Comparison of ENCODE assay signal across 8 cellular contexts in the genomic region with DNA sequence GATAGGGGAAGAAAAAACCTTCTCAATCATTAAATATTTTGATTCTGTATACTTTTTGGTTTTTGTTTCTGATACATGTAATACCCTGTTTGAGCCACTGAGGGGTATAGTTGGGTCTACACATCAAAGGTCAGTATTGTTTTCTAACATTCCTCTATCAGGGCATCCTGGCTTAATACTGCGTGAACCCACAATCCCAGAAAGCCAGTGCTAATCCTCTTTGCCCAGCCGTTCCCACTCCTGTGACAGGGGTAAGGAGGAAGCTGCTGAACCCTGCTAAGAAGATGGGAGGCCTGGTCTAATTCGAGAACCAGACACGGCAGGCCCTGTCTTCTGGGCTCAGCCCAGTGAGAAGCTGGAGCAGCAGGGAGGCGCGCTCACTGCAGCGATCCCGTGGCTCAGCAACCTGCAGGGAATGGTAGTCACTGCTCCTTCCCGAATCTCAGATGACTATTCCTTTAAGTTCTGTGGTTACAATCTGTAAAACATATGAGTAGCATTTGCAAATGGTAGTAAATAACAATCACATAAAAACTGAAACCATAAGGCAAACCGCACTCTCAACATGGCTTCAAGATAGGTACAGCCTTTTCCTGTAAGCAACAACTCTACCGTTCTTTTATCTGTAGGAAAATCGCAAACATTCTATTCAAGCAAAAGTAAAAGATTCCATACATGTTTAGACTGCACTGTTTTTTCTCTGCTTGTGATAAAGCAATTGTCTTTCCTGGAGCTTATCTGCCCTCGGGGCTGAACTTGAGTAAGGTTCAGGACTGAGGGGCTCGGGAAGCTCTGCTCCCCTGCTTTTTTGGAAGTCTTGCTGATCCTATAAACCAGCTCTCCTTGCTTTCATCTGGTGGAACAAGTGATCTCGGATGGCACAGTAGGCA.
DNase-seq lines count a peak whose midpoint lies in the region; ATAC-seq and TF ChIP-seq lines count a peak whose summit lies in the region.

No MANE protein-coding gene starts in this region.

- no peak for TF ChIP-seq EP300 in SK-N-SH (IDR thresholded peaks at IDR 0.05; ENCODE audit: borderline replicate concordance in 1 of 2, low read depth in 1 of 2, low read length in 1 of 2)

- peak; percentile 74 for ATAC-seq in HG02678 (IDR thresholded peaks at IDR 0.05; ENCODE audit: unreplicated experiment)
- no peak for ATAC-seq in HG03025 (IDR thresholded peaks at IDR 0.05; ENCODE audit: low FRiP score, unreplicated experiment)

- no peaks in the 10 kb centered on the region for H4K20me1 ChIP-seq in SK-N-SH (ENCODE audit: insufficient read depth)

- peak; percentile 83 for DNase-seq in G401 (ENCODE audit: low spot score)
- peak; percentile 24 for DNase-seq in SK-N-SH
- DNase-seq in fibroblast of pulmonary artery (ENCODE audit: low read depth): peak; percentile 66
- DNase-seq in neural crest cell (ENCODE audit: low read depth, low spot score): no peak
- no peak for DNase-seq in GM10248 (ENCODE audit: extremely low spot score)
- no peak for DNase-seq in DMS79 treated with DMSO at 0.1 percent for 48 hours (lab: John Stamatoyannopoulos, UW)

- POLR2A ChIA-PET in SK-N-SH (lab: Yijun Ruan, JAX): no interaction called here
- POLR2A ChIA-PET in GM10248 (lab: Yijun Ruan, JAX): no interaction called here

- H3K4me3 Mint-ChIP-seq in neural crest cell: no peak overlapping the region

- H3K4me3 ChIP-seq in SK-N-SH (ENCODE audit: low read depth in 2 of 2, low read length in 1 of 2) (no peak overlapping the region; a peak in 1 of 4 replicates), fibroblast of pulmonary artery (replicated peaks; ENCODE audit: low read depth, low read length) (peak overlapping the region; percentile 20)

- no peaks in the 10 kb centered on the region for H3K9me3 ChIP-seq in SK-N-SH

- H3K79me2 ChIP-seq in SK-N-SH (ENCODE audit: insufficient read depth): no peaks in the 10 kb centered on the region

- H3K27me3 Mint-ChIP-seq in neural crest cell (ENCODE audit: low read depth): no peaks in the 10 kb centered on the region

- no peak overlapping the region for H3K27ac Mint-ChIP-seq in neural crest cell (ENCODE audit: unreplicated experiment)

- CTCF ChIA-PET in SK-N-SH (lab: Yijun Ruan, JAX) (interaction anchor here (0.6 to 2.5 kb wide), 6 partner anchors 10 to 275 kb away, joined by 3 to 7 read pairs (median 3); no protein-coding TSS in a partner anchor), GM10248 (lab: Yijun Ruan, JAX) (interaction anchor here (0.6 to 1.0 kb wide), 2 partner anchors 14 to 55 kb away, joined by 3 read pairs; no protein-coding TSS in a partner anchor)

- no peaks in the 10 kb centered on the region for H3F3A ChIP-seq in SK-N-SH (replicated peaks; ENCODE audit: insufficient read depth)

- H3K9me3 Mint-ChIP-seq in neural crest cell: no peaks in the 10 kb centered on the region

- no peaks in the 10 kb centered on the region for H3K36me3 Mint-ChIP-seq in neural crest cell (ENCODE audit: low read depth)

- no peak overlapping the region for H2AFZ ChIP-seq in SK-N-SH (ENCODE audit: low read depth)

- H3K27me3 ChIP-seq in SK-N-SH (ENCODE audit: insufficient read depth): no peaks in the 10 kb centered on the region

- H3K4me1 ChIP-seq in SK-N-SH (ENCODE audit: control insufficient read depth in 1 of 2, insufficient read depth in 2 of 2, low read depth in 1 of 2, low read length in 1 of 2): peaks cover 0 to 2% of the 10 kb centered on the region in 2 experiments; a peak in 1 of 4 replicates

- H3K9ac ChIP-seq in SK-N-SH: no peak overlapping the region

- no peak overlapping the region for H3K4me2 ChIP-seq in SK-N-SH

- TF ChIP-seq RAD21 in SK-N-SH (IDR thresholded peaks at IDR 0.05; ENCODE audit: low read length): peak; percentile 48

- WGBS in SK-N-SH (ENCODE audit: low lambda C conversion rate): 54% methylated on average over 13 of the region's 15 CpGs

- peaks cover 14% of the 10 kb centered on the region for H3K4me1 Mint-ChIP-seq in neural crest cell

- TF ChIP-seq CTCF in SK-N-SH (IDR thresholded peaks at IDR 0.05): peak; percentile 37
- peak; percentile 52 for TF ChIP-seq CTCF in fibroblast of pulmonary artery (IDR thresholded peaks at IDR 0.05; ENCODE audit: low read length, missing control alignments)
- peak; percentile 63 for TF ChIP-seq CTCF in neural crest cell (conservative IDR thresholded peaks at IDR 0.05)
- no peak for TF ChIP-seq CTCF in GM10248 (IDR thresholded peaks at IDR 0.05; ENCODE audit: control extremely low read depth, extremely low read depth, low read depth, missing control alignments)

- no peak overlapping the region for H3K27ac ChIP-seq in SK-N-SH (ENCODE audit: low read depth in 2 of 2, low read length in 1 of 2)

- in situ Hi-C loops in G401 (cut with HindIII; ENCODE audit: low sequenced_read_pairs): no loop called here

- no peaks in the 10 kb centered on the region for H3K36me3 ChIP-seq in SK-N-SH (replicated peaks in 1 of 2; ENCODE audit: control insufficient read depth in 1 of 2, insufficient read depth in 2 of 2, low read length in 1 of 2)

- H3K9me2 ChIP-seq in SK-N-SH: no peaks in the 10 kb centered on the region

TF ChIP-seq in SK-N-SH, 30 proteins besides CTCF, POLR2A, EP300 and RAD21:
- TF ChIP-seq ZBTB33 (IDR thresholded peaks at IDR 0.05; ENCODE audit: borderline replicate concordance, low read depth): no peak
- TF ChIP-seq NFIC (IDR thresholded peaks at IDR 0.05; ENCODE audit: borderline replicate concordance): no peak
- no peak for TF ChIP-seq YY1 (IDR thresholded peaks at IDR 0.05; ENCODE audit: low read depth)
- TF ChIP-seq SIN3A (IDR thresholded peaks at IDR 0.05; ENCODE audit: borderline replicate concordance, low read depth, low read length): no peak
- no peak for TF ChIP-seq GATA2 (CRISPR knock-in tag; IDR thresholded peaks at IDR 0.05)
- TF ChIP-seq CHD2 (IDR thresholded peaks at IDR 0.05; ENCODE audit: low read length, partially characterized antibody): no peak
- TF ChIP-seq TCF12 (IDR thresholded peaks at IDR 0.05): no peak
- TF ChIP-seq FOSL2 (IDR thresholded peaks at IDR 0.05; ENCODE audit: borderline replicate concordance, low read depth): no peak
- no peak for TF ChIP-seq TAF1 (IDR thresholded peaks at IDR 0.05; ENCODE audit: borderline replicate concordance, low read depth, low read length)
- no peak for TF ChIP-seq EZH2phosphoT487 (IDR thresholded peaks at IDR 0.05; ENCODE audit: borderline replicate concordance, low read depth)
- no peak for TF ChIP-seq PBX3 (IDR thresholded peaks at IDR 0.05)
- no peak for TF ChIP-seq RFX5 (IDR thresholded peaks at IDR 0.05; ENCODE audit: low read length)
- TF ChIP-seq SMC3 (IDR thresholded peaks at IDR 0.05; ENCODE audit: low read depth, low read length): no peak

Comparison
In these comparisons a context has a peak if more than half of its experiments do, and no peak if none do; other contexts are left out.
1. DNase-seq: peak in G401 (single experiment), SK-N-SH (single experiment) and fibroblast of pulmonary artery (single experiment); none in neural crest cell (single experiment), GM10248 (single experiment) and DMS79 treated with DMSO at 0.1 percent for 48 hours (single experiment).